ENCODE assay signal across 8 cellular contexts in genomic region chr9:38432922-38433510, GRCh38. TPM values are rescaled to one million over a fixed set of nuclear protein-coding genes. Genes with fewer than 3 reads are reported as not detected.
DNase-seq lines count a peak whose midpoint lies in the region; ATAC-seq and TF ChIP-seq lines count a peak whose summit lies in the region.

No MANE protein-coding gene starts in this region.

- no peak overlapping the region for H3K27ac Mint-ChIP-seq in naive B cell

- no peaks in the 10 kb centered on the region for H3K36me3 Mint-ChIP-seq in naive B cell

- H3K4me3 ChIP-seq in AG10803 (ENCODE audit: low read length) (no peak overlapping the region), choroid plexus epithelial cell (ENCODE audit: low read depth, low read length) (no peak overlapping the region)

- H3K4me3 Mint-ChIP-seq in naive B cell = no peak overlapping the region

- TF ChIP-seq CTCF in AG10803 (conservative IDR thresholded peaks at IDR 0.05; ENCODE audit: low read length) (peak; percentile 65), GM12873 (IDR thresholded peaks at IDR 0.05; ENCODE audit: insufficient read depth, low read depth, low read length, missing control alignments) (peak; percentile 51), choroid plexus epithelial cell (conservative IDR thresholded peaks at IDR 0.05; ENCODE audit: low read depth, low read length) (peak; percentile 68)

- peaks cover 3 to 14% (median 6%) of the 10 kb centered on the region in 3 donors for H3K27me3 Mint-ChIP-seq in naive B cell

- DNase-seq in AG10803 (ENCODE audit: low read depth) = peak; percentile 46
- peak; percentile 39 to 74 for DNase-seq in NCI-H526 (lab: John Stamatoyannopoulos, UW)
- DNase-seq in choroid plexus epithelial cell (ENCODE audit: low read depth) = peak; percentile 72
- DNase-seq in naive B cell = peak; percentile 11
- no peak for DNase-seq in posterior vena cava (ENCODE audit: low spot score)
- DNase-seq in GDM1 (lab: John Stamatoyannopoulos, UW) = no peak

- intact Hi-C loops in posterior vena cava (cut with DNase I) = no loop called here

- H3K4me1 Mint-ChIP-seq in naive B cell = no peaks in the 10 kb centered on the region

- ATAC-seq in naive B cell (ENCODE audit: low read depth in 2 of 2) (no peak), HG02610 (IDR thresholded peaks at IDR 0.05; ENCODE audit: unreplicated experiment) (no peak)

- no peaks in the 10 kb centered on the region for H3K9me3 Mint-ChIP-seq in naive B cell

RNA-seq across cellular contexts. Expression of gene IGFBPL1, which starts 8.8 kb away (rescaled TPM):
- not detected for polyA plus RNA-seq in naive B cell (ENCODE audit: low read depth in 6 of 6)
- total RNA-seq in posterior vena cava = 1 to 10 TPM; 2.7 to 5.5 TPM

RNA-seq across cellular contexts. Expression of gene ALDH1B1, which starts 40.5 kb away (rescaled TPM):
- polyA plus RNA-seq in naive B cell (ENCODE audit: low read depth in 6 of 6) = 1 to 10 TPM in 5 of 6 donors, not detected in 1; 2.7 to 8.2 (median 7.4) TPM
- total RNA-seq in posterior vena cava = 100 to 1,000 TPM; 200 to 217 TPM

Comparison
In these comparisons a context has a peak if more than half of its experiments do, and no peak if none do; other contexts are left out.
1. DNase-seq: peak in AG10803 (single experiment), NCI-H526 (2 of 2), choroid plexus epithelial cell (single experiment) and naive B cell (single experiment); none in posterior vena cava (single experiment) and GDM1 (single experiment).
2. Peak in every context shown above with its lines, with median percentiles within 50 percentile points of each other: CTCF ChIP-seq.